Comparison of ENCODE assay signal across 17 cellular contexts in genomic region chr5:141713616-141714309, GRCh38. TPM values are rescaled to one million over a fixed set of nuclear protein-coding genes. Genes with fewer than 3 reads are reported as not detected.
A peak's percentile ranks its signal among the peaks of the same experiment; 100 is the strongest.
DNase-seq lines count a peak whose midpoint lies in the region; ATAC-seq, FAIRE-seq and TF ChIP-seq lines count a peak whose summit lies in the region.
"Had no signal": no experiment of that assay in that cellular context is flagged by ENCODE, and none has a peak within 500 bp of the region (broad histone marks: within the 10 kb centered on the region; RNA-seq: fewer than 3 reads in every experiment).

No MANE protein-coding gene starts in this region.

- H4K20me1 ChIP-seq in astrocyte (ENCODE audit: insufficient read depth, low read length): no peaks in the 10 kb centered on the region

- H3K27me3 Mint-ChIP-seq in astrocyte (ENCODE audit: low read depth, unreplicated experiment): peaks cover 29% of the 10 kb centered on the region

- no peak overlapping the region for H3K27ac Mint-ChIP-seq in astrocyte (ENCODE audit: unreplicated experiment)
- H3K27ac Mint-ChIP-seq: activated CD8-positive, alpha-beta T cell treated with anti-CD3 and anti-CD28 coated beads, Interleukin-2, amount 10 ng/mL, durations not matched to agents 7 days and 5 days had no signal

- H3K9me3 Mint-ChIP-seq in astrocyte (ENCODE audit: unreplicated experiment): no peaks in the 10 kb centered on the region

- CTCF ChIA-PET in A549 (lab: Yijun Ruan, JAX): interaction anchor here (1.1 to 7.8 kb wide), 5 partner anchors 12 to 247 kb away, joined by 3 to 58 read pairs (median 7); partner anchors contain the start of gene PCDH1

- H3K4me3 Mint-ChIP-seq in astrocyte (ENCODE audit: unreplicated experiment): no peak overlapping the region
- H3K4me3 Mint-ChIP-seq: activated CD8-positive, alpha-beta T cell treated with anti-CD3 and anti-CD28 coated beads, Interleukin-2, amount 10 ng/mL, durations not matched to agents 7 days and 5 days had no signal

- H3K36me3 Mint-ChIP-seq in astrocyte (ENCODE audit: low read depth, unreplicated experiment): no peaks in the 10 kb centered on the region

- H3K4me2 ChIP-seq in A549: peak overlapping the region; percentile 66
- peak overlapping the region; percentile 0 for H3K4me2 ChIP-seq in astrocyte (ENCODE audit: low read length)
- H3K4me2 ChIP-seq: KMS-11 had no signal

- no peak for FAIRE-seq in A549 (lab: Jason Lieb, UNC)
- peak; percentile 40 for FAIRE-seq in HTR-8/SVneo (lab: Jason Lieb, UNC)
- no peak for FAIRE-seq in astrocyte (lab: Jason Lieb, UNC)

- peaks cover 21% of the 10 kb centered on the region for H3K27me3 ChIP-seq in astrocyte (ENCODE audit: insufficient read depth, low read length)

- no peaks in the 10 kb centered on the region for H3K36me3 ChIP-seq in astrocyte (ENCODE audit: insufficient read depth, low read length)
- H3K36me3 ChIP-seq: neutrophil, SJSA1, thoracic aorta had no signal

- ATAC-seq in A549 (peak; percentile 40 to 68; a peak in 5 of 6 replicates), HG02623 (IDR thresholded peaks at IDR 0.05; ENCODE audit: unreplicated experiment) (no peak), HG03095 (IDR thresholded peaks at IDR 0.05; ENCODE audit: unreplicated experiment) (no peak)
- ATAC-seq: activated CD8-positive, alpha-beta T cell treated with anti-CD3 and anti-CD28 coated beads, Interleukin-2, amount 10 ng/mL, durations not matched to agents 7 days and 5 days had no signal

- TF ChIP-seq POLR2A in A549 (IDR thresholded peaks at IDR 0.05; ENCODE audit: low read length): no peak

- WGBS in A549 (ENCODE audit: missing lambda C conversion rate): 44% methylated on average over 7 of the region's 7 CpGs

- H3K9me3 ChIP-seq in A549 (no peaks in the 10 kb centered on the region), astrocyte (ENCODE audit: insufficient read depth, low read depth, low read length) (no peaks in the 10 kb centered on the region)
- H3K9me3 ChIP-seq: neutrophil, SJSA1, thoracic aorta had no signal

- H2AFZ ChIP-seq in astrocyte (ENCODE audit: low read depth, low read length): no peak overlapping the region

- no peak overlapping the region for H3K4me3 ChIP-seq in A549
- H3K4me3 ChIP-seq in astrocyte (ENCODE audit: insufficient read depth, low read depth, low read length): no peak overlapping the region
- H3K4me3 ChIP-seq: SJSA1, thoracic aorta had no signal

- no peak for TF ChIP-seq EP300 in A549 (IDR thresholded peaks at IDR 0.05)

- H3K27ac ChIP-seq in A549 (peak overlapping the region; percentile 22 to 45; a peak in 4 of 6 replicates), astrocyte (ENCODE audit: low read depth, low read length) (no peak overlapping the region)
- H3K27ac ChIP-seq: KMS-11, neutrophil, SJSA1, thoracic aorta had no signal

- DNase-seq in A549 (ENCODE audit: low read depth in 1 of 2, low spot score in 1 of 2): peak in 1 of 2 experiments; percentile 60
- DNase-seq in HTR-8/SVneo (ENCODE audit: insufficient read length, low spot score): no peak
- DNase-seq in astrocyte (ENCODE audit: low read depth): peak; percentile 20
- peak; percentile 87 for DNase-seq in islet precursor cell
- DNase-seq in amygdala (lab: John Stamatoyannopoulos, UW): no peak
- DNase-seq in DMS79 treated with DMSO at 0.1 percent for 48 hours (lab: John Stamatoyannopoulos, UW): no peak
- DNase-seq: activated CD8-positive, alpha-beta T cell treated with anti-CD3 and anti-CD28 coated beads, Interleukin-2, amount 10 ng/mL, durations not matched to agents 7 days and 5 days; activated gamma-delta T cell; head of caudate nucleus; NCI-H1694 treated with DMSO at 0.1 percent for 48 hours; NCI-H82 had no signal

- POLR2A ChIA-PET in A549 (lab: Yijun Ruan, JAX): interaction anchor here (0.5 kb wide), 1 partner anchor 136 kb away, joined by 3 read pairs; no protein-coding TSS in a partner anchor

- TF ChIP-seq CTCF in A549 (IDR thresholded peaks at IDR 0.05) (no peak), astrocyte (IDR thresholded peaks at IDR 0.05; ENCODE audit: insufficient read depth, low read depth, low read length) (no peak)

- H3K79me2 ChIP-seq in astrocyte (ENCODE audit: insufficient read depth, low read length): no peaks in the 10 kb centered on the region

- H3K4me1 ChIP-seq in A549: peaks cover 21% of the 10 kb centered on the region
- H3K4me1 ChIP-seq in astrocyte (ENCODE audit: insufficient read depth, low read length): peaks cover 5% of the 10 kb centered on the region
- H3K4me1 ChIP-seq: SJSA1 had no signal

- no peak for TF ChIP-seq RAD21 in A549 (conservative IDR thresholded peaks at IDR 0.05 in 1 of 2, IDR thresholded peaks at IDR 0.05 in 1 of 2)

- H3K4me1 Mint-ChIP-seq in astrocyte (ENCODE audit: low read depth, unreplicated experiment): peaks cover 26% of the 10 kb centered on the region

- H3K9ac ChIP-seq in astrocyte (ENCODE audit: low read length): no peak overlapping the region
- H3K9ac ChIP-seq: KMS-11 had no signal

TF ChIP-seq in A549, 52 proteins besides CTCF, POLR2A, EP300 and RAD21:
- TF ChIP-seq GATA3 (IDR thresholded peaks at IDR 0.05; ENCODE audit: borderline replicate concordance): peak; percentile 68
- TF ChIP-seq KDM1A (IDR thresholded peaks at IDR 0.05; ENCODE audit: low read depth): no peak
- no peak for TF ChIP-seq MAX (IDR thresholded peaks at IDR 0.05)
- TF ChIP-seq TP53 (CRISPR knock-in tag; IDR thresholded peaks at IDR 0.05): no peak
- TF ChIP-seq ZC3H11A (IDR thresholded peaks at IDR 0.05): no peak
- no peak for TF ChIP-seq TFCP2L1 (CRISPR knock-in tag; IDR thresholded peaks at IDR 0.05)
- TF ChIP-seq JUNB (IDR thresholded peaks at IDR 0.05): no peak
- peak; percentile 84 for TF ChIP-seq ZFP36 (IDR thresholded peaks at IDR 0.05; ENCODE audit: borderline replicate concordance, partially characterized antibody)
- TF ChIP-seq RCOR1 (IDR thresholded peaks at IDR 0.05; ENCODE audit: low read depth, low read length): no peak
- no peak for TF ChIP-seq FOSL2 (IDR thresholded peaks at IDR 0.05)
- TF ChIP-seq FOSL2 (CRISPR knock-in tag; IDR thresholded peaks at IDR 0.05): no peak
- no peak for TF ChIP-seq POLR2AphosphoS2 (conservative IDR thresholded peaks at IDR 0.05; ENCODE audit: low read length)
- no peak for TF ChIP-seq NPAS2 (CRISPR knock-in tag; IDR thresholded peaks at IDR 0.05; ENCODE audit: borderline replicate concordance)
- TF ChIP-seq ATOH8 (CRISPR knock-in tag; IDR thresholded peaks at IDR 0.05; ENCODE audit: low read depth): no peak

RNA-seq across cellular contexts. Expression of gene ARAP3, which starts 31.7 kb away (rescaled TPM):
- polyA plus RNA-seq in A549 (2011; rRNA removed) (3.0 and 4.5 TPM in 2 replicates), A549 (2017; fragmentation: RNase III; extraction: RNeasy Plus Mini Kit Qiagen cat#74134 plus additional on column Dnase treatment) (5.1 to 6.9 TPM (median 6.6 TPM) in 3 replicates)
- polyA plus RNA-seq in A549 (2012; cell fraction: cytosol; rRNA removed): 3.6 and 4.3 TPM in 2 replicates
- polyA plus RNA-seq in A549 (2012; cell fraction: nucleus; rRNA removed): 16.2 and 16.7 TPM in 2 replicates
- polyA minus RNA-seq in A549 (2011; rRNA and poly(A)+ RNA removed): 6.8 and 8.2 TPM in 2 replicates
- 14.9 and 17.4 TPM in 2 replicates for total RNA-seq in astrocyte

Comparison
In these comparisons a context has a peak if more than half of its experiments do, and no peak if none do; other contexts are left out.
1. ATAC-seq: peak in A549 (2 of 2); none in HG02623 (single experiment) and HG03095 (single experiment).
2. DNase-seq: peak in astrocyte (single experiment) and islet precursor cell (single experiment); none in HTR-8/SVneo (single experiment), amygdala (0 of 56) and DMS79 treated with DMSO at 0.1 percent for 48 hours (single experiment).